ENCODE assay signal across 8 cellular contexts in the genomic region with DNA sequence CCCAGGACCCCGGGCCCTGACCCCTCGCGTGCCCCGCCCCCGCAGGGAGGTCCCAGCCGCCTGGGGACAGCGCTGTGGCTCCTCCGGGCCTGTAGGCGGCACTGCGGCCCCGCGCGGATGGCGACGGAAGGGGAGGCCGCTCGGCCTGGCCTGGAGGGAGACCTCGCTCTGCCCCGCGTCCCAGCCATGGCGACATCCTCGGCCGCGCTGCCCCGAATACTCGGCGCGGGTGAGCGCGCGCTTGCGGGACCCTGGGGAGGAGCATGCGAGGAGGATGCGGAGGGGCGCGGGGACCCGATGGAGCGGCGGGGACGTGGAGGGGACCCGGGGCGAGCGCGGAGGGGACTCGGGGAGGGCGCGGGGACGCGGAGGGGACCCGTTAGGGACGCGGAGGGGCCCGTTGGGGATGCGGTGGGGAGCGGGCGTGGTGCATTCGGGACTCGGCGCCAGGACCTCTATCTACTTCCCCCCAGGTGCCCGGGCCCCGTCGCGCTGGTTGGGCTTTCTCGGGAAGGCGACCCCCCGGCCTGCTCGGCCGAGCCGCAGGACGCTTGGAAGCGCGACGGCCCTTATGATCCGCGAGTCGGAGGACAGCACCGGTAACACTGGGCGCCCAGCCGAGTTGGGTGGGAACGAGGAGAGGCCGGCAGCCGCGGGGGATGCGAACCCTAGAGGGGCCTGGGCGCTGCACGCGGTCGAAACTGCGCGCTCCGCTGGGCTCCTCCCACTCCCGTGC. TPM values are rescaled to one million over a fixed set of nuclear protein-coding genes. Genes with fewer than 3 reads are reported as not detected.
A peak's percentile ranks its signal among the peaks of the same experiment; 100 is the strongest.
DNase-seq lines count a peak whose midpoint lies in the region; ATAC-seq and TF ChIP-seq lines count a peak whose summit lies in the region.

TSS of gene MRPS2 (plus strand) at position 158 of the 736 bp plus-strand sequence. CDS start at position 187, 29 bp downstream.

- DNase-seq in GM19238 (ENCODE audit: insufficient read length, low spot score): peak; percentile 92
- DNase-seq in NOMO-1 (lab: John Stamatoyannopoulos, UW; ENCODE audit: unreplicated experiment in 2 of 2): peak; percentile 90 to 93
- peak; percentile 89 for DNase-seq in activated CD8-positive, alpha-beta memory T cell treated with anti-CD3 and anti-CD28 coated beads, Interleukin-2, amount 10 ng/mL, durations not matched to agents 7 days and 5 days
- DNase-seq in endodermal cell: peak; percentile 97
- DNase-seq in mesothelial cell of epicardium (ENCODE audit: low spot score in 2 of 2, unreplicated experiment in 2 of 2): peak; percentile 77 to 85
- peak; percentile 63 to 74 for DNase-seq in stimulated activated CD8-positive, alpha-beta memory T cell treated with anti-CD3 and anti-CD28 coated beads, Interleukin-15, amount 100 ng/mL, for 4 hours (ENCODE audit: low read depth in 2 of 2)

- ATAC-seq in HG03457 (IDR thresholded peaks at IDR 0.05; ENCODE audit: unreplicated experiment): peak; percentile 71
- peak; percentile 96 for ATAC-seq in activated CD8-positive, alpha-beta memory T cell treated with anti-CD3 and anti-CD28 coated beads, Interleukin-2, amount 10 ng/mL, durations not matched to agents 7 days and 5 days

- no peaks in the 10 kb centered on the region for H3K9me3 ChIP-seq in BLaER1
- no peaks in the 10 kb centered on the region for H3K9me3 ChIP-seq in endodermal cell (ENCODE audit: control insufficient read depth, low read length)

- peak within 1 kb of the TSS; percentile 91 for H3K4me3 Mint-ChIP-seq in activated CD8-positive, alpha-beta memory T cell treated with anti-CD3 and anti-CD28 coated beads, Interleukin-2, amount 10 ng/mL, durations not matched to agents 7 days and 5 days
- H3K4me3 Mint-ChIP-seq in endodermal cell: peak within 1 kb of the TSS; percentile 83
- peak within 1 kb of the TSS; percentile 86 for H3K4me3 Mint-ChIP-seq in mesothelial cell of epicardium

- CTCF ChIA-PET in activated CD8-positive, alpha-beta memory T cell treated with anti-CD3 and anti-CD28 coated beads, Interleukin-2, amount 10 ng/mL, durations not matched to agents 7 days and 5 days (lab: Charles Lee): interaction anchor here (0.9 to 1.0 kb wide), 3 partner anchors 10 to 29 kb away, joined by 3 to 4 read pairs (median 3); no protein-coding TSS in a partner anchor

- H3K4me1 Mint-ChIP-seq in activated CD8-positive, alpha-beta memory T cell treated with anti-CD3 and anti-CD28 coated beads, Interleukin-2, amount 10 ng/mL, durations not matched to agents 7 days and 5 days: peaks cover 13% of the 10 kb centered on the region
- H3K4me1 Mint-ChIP-seq in endodermal cell (peaks cover 8% of the 10 kb centered on the region), mesothelial cell of epicardium (peaks cover 10% of the 10 kb centered on the region)

- H3K27ac Mint-ChIP-seq in activated CD8-positive, alpha-beta memory T cell treated with anti-CD3 and anti-CD28 coated beads, Interleukin-2, amount 10 ng/mL, durations not matched to agents 7 days and 5 days: peak within 1 kb of the TSS; percentile 94
- H3K27ac Mint-ChIP-seq in endodermal cell: peak within 1 kb of the TSS; percentile 93
- peak within 1 kb of the TSS; percentile 93 for H3K27ac Mint-ChIP-seq in mesothelial cell of epicardium

- H3K36me3 ChIP-seq in BLaER1: peaks cover 42% of the 10 kb centered on the region
- H3K36me3 ChIP-seq in endodermal cell (ENCODE audit: control insufficient read depth, insufficient read depth, low read length): peaks cover 37% of the 10 kb centered on the region

- H3K36me3 Mint-ChIP-seq in activated CD8-positive, alpha-beta memory T cell treated with anti-CD3 and anti-CD28 coated beads, Interleukin-2, amount 10 ng/mL, durations not matched to agents 7 days and 5 days: peaks cover 16% of the 10 kb centered on the region
- H3K36me3 Mint-ChIP-seq in endodermal cell (ENCODE audit: low read depth): peaks cover 26% of the 10 kb centered on the region
- H3K36me3 Mint-ChIP-seq in mesothelial cell of epicardium: peaks cover 7% of the 10 kb centered on the region

- no peaks in the 10 kb centered on the region for H3K9me3 Mint-ChIP-seq in activated CD8-positive, alpha-beta memory T cell treated with anti-CD3 and anti-CD28 coated beads, Interleukin-2, amount 10 ng/mL, durations not matched to agents 7 days and 5 days (ENCODE audit: low read depth)
- no peaks in the 10 kb centered on the region for H3K9me3 Mint-ChIP-seq in endodermal cell
- no peaks in the 10 kb centered on the region for H3K9me3 Mint-ChIP-seq in mesothelial cell of epicardium

- H4K20me1 ChIP-seq in BLaER1: peaks cover 50% of the 10 kb centered on the region

- H3K27me3 ChIP-seq in BLaER1 (no peaks in the 10 kb centered on the region), endodermal cell (ENCODE audit: control insufficient read depth, insufficient read depth, low read length, poor library complexity, severe bottlenecking) (no peaks in the 10 kb centered on the region)

- H3K4me2 ChIP-seq in BLaER1: peak within 1 kb of the TSS; percentile 100

- TF ChIP-seq CTCF in endodermal cell (conservative IDR thresholded peaks at IDR 0.05) (peak; percentile 90), mesothelial cell of epicardium (IDR thresholded peaks at IDR 0.05; ENCODE audit: unreplicated experiment) (peak; percentile 59)

- H3K27ac ChIP-seq in BLaER1 (peak within 1 kb of the TSS; percentile 95), endodermal cell (ENCODE audit: low read depth, low read length) (peak within 1 kb of the TSS; percentile 32)

- H3K27me3 Mint-ChIP-seq in activated CD8-positive, alpha-beta memory T cell treated with anti-CD3 and anti-CD28 coated beads, Interleukin-2, amount 10 ng/mL, durations not matched to agents 7 days and 5 days: peaks cover 2% of the 10 kb centered on the region
- H3K27me3 Mint-ChIP-seq in endodermal cell (ENCODE audit: insufficient read depth) (peaks cover 7% of the 10 kb centered on the region), mesothelial cell of epicardium (ENCODE audit: low read depth) (no peaks in the 10 kb centered on the region)

- WGBS in endodermal cell (ENCODE audit: insufficient coverage in 1 of 2, insufficient read length in 1 of 2), 2 experiments: 0% methylated on average over 27 to 92 of the region's 92 CpGs

- H3K9ac ChIP-seq in BLaER1 (peak within 1 kb of the TSS; percentile 97), endodermal cell (ENCODE audit: extremely low read depth, low read length, poor library complexity, severe bottlenecking) (peak within 1 kb of the TSS; percentile 64)

- H3K4me1 ChIP-seq in BLaER1 (peaks cover 20% of the 10 kb centered on the region), endodermal cell (ENCODE audit: control insufficient read depth, insufficient read depth, low read length) (peaks cover 7% of the 10 kb centered on the region)

- peak within 1 kb of the TSS; percentile 98 for H3K4me3 ChIP-seq in BLaER1
- peak within 1 kb of the TSS; percentile 84 for H3K4me3 ChIP-seq in endodermal cell (ENCODE audit: low read length)

RNA-seq across cellular contexts. Expression of gene MRPS2, which starts in this region (rescaled TPM):
- 10 to 100 TPM; 34.7 to 38.0 TPM for total RNA-seq in activated CD8-positive, alpha-beta memory T cell treated with anti-CD3 and anti-CD28 coated beads, Interleukin-2, amount 10 ng/mL, durations not matched to agents 7 days and 5 days
- total RNA-seq in endodermal cell: 10 to 100 TPM; 50.2 to 53.1 TPM
- 51.4 TPM for polyA plus RNA-seq in endodermal cell (2013, experiment 1 of 2)
- polyA plus RNA-seq in endodermal cell (2013, experiment 2 of 2): 44.0 TPM
- total RNA-seq in mesothelial cell of epicardium: 38.4 to 46.0 TPM (median 42.1 TPM) in 3 replicates

Comparison
In these comparisons a context has a peak if more than half of its experiments do, and no peak if none do; other contexts are left out.
1. Peak in every context shown above with its lines: DNase-seq, ATAC-seq, H3K4me3 ChIP-seq and H3K27ac ChIP-seq.